In the genomic region with DNA sequence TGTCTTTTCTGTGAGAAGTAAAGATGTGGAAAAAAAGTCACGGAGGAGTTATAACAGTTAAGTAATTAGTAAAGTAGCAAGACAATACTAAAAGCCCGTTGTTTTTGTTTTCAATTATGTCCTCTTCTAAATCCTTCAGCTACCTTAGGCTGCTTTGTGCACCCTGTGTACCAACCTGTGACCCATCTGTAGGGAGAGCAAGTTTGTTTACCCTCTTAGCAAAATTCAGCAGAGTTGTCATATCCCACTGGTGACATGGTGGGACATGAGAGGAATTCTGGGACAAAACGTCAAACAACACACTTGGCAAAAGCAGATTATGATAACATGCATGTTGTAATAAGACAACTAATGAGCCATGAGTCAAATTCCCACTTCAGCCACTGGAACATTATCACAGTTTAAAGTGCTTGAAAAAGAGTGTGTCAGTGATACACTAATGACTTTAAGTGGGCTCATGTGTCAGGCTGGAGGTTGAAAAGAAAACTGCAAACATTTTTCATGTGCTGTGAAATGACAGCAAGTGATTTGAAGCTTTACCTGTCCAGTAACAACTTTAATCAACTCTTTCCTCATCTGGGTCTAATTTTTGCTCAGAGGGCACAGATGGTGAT, we compare ENCODE assay signal across 21 cellular contexts.
DNase-seq lines count a peak whose midpoint lies in the region; ATAC-seq and TF ChIP-seq lines count a peak whose summit lies in the region.
"Had no signal": no experiment of that assay in that cellular context is flagged by ENCODE, and none has a peak within 500 bp of the region (broad histone marks: within the 10 kb centered on the region; RNA-seq: fewer than 3 reads in every experiment).

No MANE protein-coding gene starts in this region.

- H3K36me3 ChIP-seq in PC-3 (ENCODE audit: low read depth, low read length): no peaks in the 10 kb centered on the region
- no peaks in the 10 kb centered on the region for H3K36me3 ChIP-seq in aorta (ENCODE audit: control insufficient read depth in 1 of 2, insufficient read depth in 2 of 2, low read length in 1 of 2)
- H3K36me3 ChIP-seq: upper lobe of left lung had no signal

- H3F3A ChIP-seq in PC-3 (ENCODE audit: low read length, unreplicated experiment): no peaks in the 10 kb centered on the region

- H3K9me3 ChIP-seq in PC-3 (ENCODE audit: low read length) (no peaks in the 10 kb centered on the region), aorta (ENCODE audit: control insufficient read depth, low read length) (peaks cover 3% of the 10 kb centered on the region)
- H3K9me3 ChIP-seq: body of pancreas, upper lobe of left lung had no signal

- H3K4me2 ChIP-seq in PC-3 (ENCODE audit: low read length): no peak overlapping the region

- POLR2A ChIA-PET in PC-3 (lab: Charles Lee; ENCODE audit: unreplicated experiment): no interaction called here

- TF ChIP-seq CTCF in PC-3 (conservative IDR thresholded peaks at IDR 0.05; ENCODE audit: low read depth, low read length) (peak; percentile 23; the same call in 1 of the 2 replicates), foreskin keratinocyte (conservative IDR thresholded peaks at IDR 0.05) (peak; percentile 11)

- H3K9me2 ChIP-seq in PC-3 (replicated peaks; ENCODE audit: low read length): no peaks in the 10 kb centered on the region

- CTCF ChIA-PET in PC-3 (lab: Charles Lee): no interaction called here

- H4K20me1 ChIP-seq in PC-3 (ENCODE audit: low read length): no peaks in the 10 kb centered on the region

- no TSS peak for BruUV-seq in PC-3 (replicated peaks; lab: Mats Ljungman, UMichigan)

- intact Hi-C loops in PC-3 (cut with micrococcal nuclease): no loop called here
- intact Hi-C loops in aorta (cut with DNase I): no loop called here

- H3K4me3 ChIP-seq in PC-3 (ENCODE audit: low read length) (no peak overlapping the region), aorta (ENCODE audit: low read length in 2 of 2) (no peak overlapping the region)
- H3K4me3 ChIP-seq: body of pancreas, upper lobe of left lung had no signal

- H3K27ac ChIP-seq in PC-3 (ENCODE audit: low read length) (no peak overlapping the region), foreskin keratinocyte (no peak overlapping the region), aorta (ENCODE audit: low read depth in 1 of 2, low read length in 2 of 2) (no peak overlapping the region)
- H3K27ac ChIP-seq: body of pancreas, upper lobe of left lung had no signal

- no peak overlapping the region for H3K9ac ChIP-seq in PC-3 (ENCODE audit: low read length)

- no peak for ATAC-seq in PC-3
- ATAC-seq in foreskin keratinocyte: no peak
- ATAC-seq in aorta (ENCODE audit: low FRiP score): peak; percentile 39
- ATAC-seq in HG02884 (IDR thresholded peaks at IDR 0.05; ENCODE audit: unreplicated experiment): no peak
- ATAC-seq: activated naive CD8-positive, alpha-beta T cell treated with anti-CD3 and anti-CD28 coated beads, Interleukin-2, amount 50 U/mL, for 24 hours; body of pancreas; effector memory CD8-positive, alpha-beta T cell; right cardiac atrium had no signal

- no peaks in the 10 kb centered on the region for H3K79me2 ChIP-seq in PC-3 (ENCODE audit: low read length)

- H2AFZ ChIP-seq in PC-3 (ENCODE audit: low read length): no peak overlapping the region

- H3K4me1 ChIP-seq in PC-3 (ENCODE audit: insufficient read depth, low read length) (no peaks in the 10 kb centered on the region), foreskin keratinocyte (no peaks in the 10 kb centered on the region), aorta (ENCODE audit: control insufficient read depth in 1 of 2, insufficient read depth in 2 of 2, low read length in 2 of 2) (no peaks in the 10 kb centered on the region)
- H3K4me1 ChIP-seq: upper lobe of left lung had no signal

- H3K27me3 ChIP-seq in PC-3 (ENCODE audit: low read length): no peaks in the 10 kb centered on the region
- H3K27me3 ChIP-seq in foreskin keratinocyte: no peaks in the 10 kb centered on the region
- no peaks in the 10 kb centered on the region for H3K27me3 ChIP-seq in aorta (ENCODE audit: control insufficient read depth in 1 of 2, insufficient read depth in 2 of 2, low read length in 1 of 2)
- H3K27me3 ChIP-seq: body of pancreas, upper lobe of left lung had no signal

- 50 to 56% methylated on average over 3 of the region's 3 CpGs for WGBS in aorta, 2 donors

- DNase-seq in NCI-H510A treated with DMSO at 0.1 percent for 48 hours (lab: John Stamatoyannopoulos, UW) (peak; percentile 36), NCI-H510A (lab: John Stamatoyannopoulos, UW) (no peak), PC-3 (no peak), foreskin keratinocyte (no peak), aorta (no peak), hypothalamus (lab: John Stamatoyannopoulos, UW) (no peak)
- DNase-seq in activated CD4-positive, CD25-positive, alpha-beta regulatory T cell treated with anti-CD3 and anti-CD28 coated beads, Interleukin-2, amount 50 U/mL, for 72 hours: no peak
- DNase-seq: activated CD4-positive, alpha-beta memory T cell treated with anti-CD3 and anti-CD28 coated beads, Interleukin-2, amount 10 ng/mL, durations not matched to agents 7 days and 5 days; activated gamma-delta T cell; activated naive CD8-positive, alpha-beta T cell treated with anti-CD3 and anti-CD28 coated beads, Interleukin-2, amount 50 U/mL, for 24 hours; activated T-cell treated with anti-CD3 and anti-CD28 coated beads for 4 hours; body of pancreas; effector memory CD8-positive, alpha-beta T cell; EL; IMR-90; NCI-H1105 treated with DMSO at 0.1 percent for 48 hours; NK-92 treated with Interleukin-12 subunit alpha and Interleukin-12 subunit beta, amount 100 ng/mL, for 24 hours; right cardiac atrium; T-helper 2 cell; upper lobe of left lung had no signal
